Comparison of ENCODE assay signal across 20 cellular contexts in the genomic region with DNA sequence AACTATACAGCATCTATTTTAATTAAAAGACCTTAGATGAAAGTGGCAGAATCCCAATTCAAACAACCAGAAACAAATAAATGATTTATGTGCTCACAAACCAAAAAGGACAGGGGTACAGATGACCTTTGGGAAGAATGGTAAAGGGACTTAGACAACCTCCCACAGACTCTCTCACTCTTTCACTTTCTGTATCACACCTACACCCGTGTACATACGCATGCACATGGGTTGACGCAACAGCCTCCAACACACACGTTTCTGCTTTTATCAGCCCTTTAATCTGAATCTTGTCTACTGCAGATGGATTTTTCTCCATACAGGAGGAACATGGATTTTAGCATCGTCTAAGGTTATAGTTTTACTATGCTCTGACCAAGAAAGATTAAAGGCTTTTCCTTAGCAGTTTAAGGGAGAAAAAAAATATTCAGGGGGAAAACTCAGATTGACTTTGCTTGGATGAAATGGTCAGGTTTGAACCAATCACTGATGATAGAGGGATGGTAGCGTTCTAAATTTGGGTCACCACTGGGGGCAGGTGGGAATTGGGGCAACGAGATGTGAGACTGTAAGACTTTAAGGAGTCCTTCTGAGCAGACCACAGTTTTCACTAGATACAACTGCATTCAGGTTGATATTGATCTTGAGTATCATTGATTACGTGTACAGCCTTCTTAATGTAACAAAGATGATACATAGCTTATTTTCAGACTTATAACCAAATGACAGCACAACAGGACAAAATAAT.
A peak's percentile ranks its signal among the peaks of the same experiment; 100 is the strongest.
DNase-seq lines count a peak whose midpoint lies in the region; ATAC-seq and TF ChIP-seq lines count a peak whose summit lies in the region.
"Had no signal": no experiment of that assay in that cellular context is flagged by ENCODE, and none has a peak within 500 bp of the region (broad histone marks: within the 10 kb centered on the region; RNA-seq: fewer than 3 reads in every experiment).

No MANE protein-coding gene starts in this region.

- no peak for TF ChIP-seq CTCF in activated CD8-positive, alpha-beta T cell treated with anti-CD3 and anti-CD28 coated beads for 36 hours (IDR thresholded peaks at IDR 0.05)
- TF ChIP-seq CTCF in CD8-positive, alpha-beta T cell (IDR thresholded peaks at IDR 0.05), result no peak
- TF ChIP-seq CTCF in OCI-LY1 (IDR thresholded peaks at IDR 0.05; ENCODE audit: low read length) (no peak), fibroblast of villous mesenchyme (IDR thresholded peaks at IDR 0.05; ENCODE audit: insufficient read depth, low read depth, low read length) (no peak)

- peaks cover 6% of the 10 kb centered on the region for H3K27me3 Mint-ChIP-seq in activated CD8-positive, alpha-beta T cell treated with anti-CD3 and anti-CD28 coated beads for 36 hours
- H3K27me3 Mint-ChIP-seq in activated CD8-positive, alpha-beta T cell treated with anti-CD3 and anti-CD28 coated beads, Interleukin-2, amount 10 ng/mL, durations not matched to agents 7 days and 5 days (ENCODE audit: low read depth), result no peaks in the 10 kb centered on the region
- peaks cover 10% of the 10 kb centered on the region for H3K27me3 Mint-ChIP-seq in CD8-positive, alpha-beta T cell (ENCODE audit: low read depth)
- H3K27me3 Mint-ChIP-seq: dendritic cell treated with granulocyte-macrophage colony-stimulating factor and Interleukin-4, amounts not matched to agents 40 ng/mL and 50 ng/mL, for 4 days had no signal

- H3F3A ChIP-seq in OCI-LY1 (ENCODE audit: insufficient read depth, low read length), result no peaks in the 10 kb centered on the region; the same call in 1 of the 2 replicates

- POLR2A ChIA-PET in activated CD8-positive, alpha-beta T cell treated with anti-CD3 and anti-CD28 coated beads for 36 hours (lab: Charles Lee), result interaction anchor here (0.6 kb wide), 1 partner anchor 30 kb away, joined by 3 read pairs; no protein-coding TSS in a partner anchor
- POLR2A ChIA-PET in activated CD8-positive, alpha-beta T cell treated with anti-CD3 and anti-CD28 coated beads, Interleukin-2, amount 10 ng/mL, durations not matched to agents 7 days and 5 days (lab: Charles Lee), result no interaction called here
- POLR2A ChIA-PET in CD8-positive, alpha-beta T cell (lab: Charles Lee), result no interaction called here

- peak; percentile 42 for DNase-seq in activated CD8-positive, alpha-beta T cell treated with anti-CD3 and anti-CD28 coated beads for 36 hours
- no peak for DNase-seq in activated CD8-positive, alpha-beta T cell treated with anti-CD3 and anti-CD28 coated beads, Interleukin-2, amount 10 ng/mL, durations not matched to agents 7 days and 5 days
- peak in 1 of 7 experiments; percentile 24 for DNase-seq in CD8-positive, alpha-beta T cell
- DNase-seq in fibroblast of villous mesenchyme (ENCODE audit: low read depth), result peak; percentile 17
- DNase-seq in DMS 273 (lab: John Stamatoyannopoulos, UW; ENCODE audit: unreplicated experiment), result no peak
- DNase-seq in NCI-H2029 treated with DMSO at 0.1 percent for 48 hours (lab: John Stamatoyannopoulos, UW), result no peak
- DNase-seq in 8988T, result no peak
- DNase-seq: amniotic stem cell, BE2C, Calu3, heart right ventricle, left ventricle myocardium inferior, NCI-H1694 treated with DMSO at 0.1 percent for 48 hours, NCI-H345, uterus had no signal

- H3K4me3 Mint-ChIP-seq in activated CD8-positive, alpha-beta T cell treated with anti-CD3 and anti-CD28 coated beads for 36 hours, result no peak overlapping the region
- no peak overlapping the region for H3K4me3 Mint-ChIP-seq in activated CD8-positive, alpha-beta T cell treated with anti-CD3 and anti-CD28 coated beads, Interleukin-2, amount 10 ng/mL, durations not matched to agents 7 days and 5 days
- H3K4me3 Mint-ChIP-seq in CD8-positive, alpha-beta T cell, result peak overlapping the region; percentile 8
- H3K4me3 Mint-ChIP-seq: dendritic cell treated with granulocyte-macrophage colony-stimulating factor and Interleukin-4, amounts not matched to agents 40 ng/mL and 50 ng/mL, for 4 days; neural crest cell had no signal

- H4K20me1 ChIP-seq in OCI-LY1 (ENCODE audit: insufficient read depth, low read length), result no peaks in the 10 kb centered on the region

- H3K9me3 ChIP-seq in CD8-positive, alpha-beta T cell (ENCODE audit: low read length), result no peaks in the 10 kb centered on the region
- H3K9me3 ChIP-seq in OCI-LY1 (ENCODE audit: low read length), result no peaks in the 10 kb centered on the region
- H3K9me3 ChIP-seq: BE2C, heart right ventricle, left ventricle myocardium inferior, uterus had no signal

- CTCF ChIA-PET in activated CD8-positive, alpha-beta T cell treated with anti-CD3 and anti-CD28 coated beads for 36 hours (lab: Charles Lee), result no interaction called here
- CTCF ChIA-PET in activated CD8-positive, alpha-beta T cell treated with anti-CD3 and anti-CD28 coated beads, Interleukin-2, amount 10 ng/mL, durations not matched to agents 7 days and 5 days (lab: Charles Lee), result no interaction called here
- CTCF ChIA-PET in CD8-positive, alpha-beta T cell (lab: Charles Lee), result no interaction called here

- 0 out of 2 replicates have a peak overlapping the region, but pooled peaks have one; percentile 20 for H2AFZ ChIP-seq in OCI-LY1 (ENCODE audit: low read length)

- H3K4me1 ChIP-seq in CD8-positive, alpha-beta T cell (ENCODE audit: insufficient read depth, low read length), result peaks cover 5% of the 10 kb centered on the region
- H3K4me1 ChIP-seq in OCI-LY1 (ENCODE audit: insufficient read depth, low read length, severe bottlenecking), result peaks cover 10% of the 10 kb centered on the region
- H3K4me1 ChIP-seq: BE2C, left ventricle myocardium inferior, uterus had no signal

- no peaks in the 10 kb centered on the region for H3K79me2 ChIP-seq in OCI-LY1 (ENCODE audit: insufficient read depth, low read length)

- no peak overlapping the region for H3K4me3 ChIP-seq in CD8-positive, alpha-beta T cell (ENCODE audit: low read depth, low read length)
- H3K4me3 ChIP-seq in OCI-LY1 (ENCODE audit: low read depth, low read length, poor library complexity, severe bottlenecking) (no peak overlapping the region), fibroblast of villous mesenchyme (ENCODE audit: low read depth, low read length) (no peak overlapping the region)
- H3K4me3 ChIP-seq: heart right ventricle, left ventricle myocardium inferior, skin epidermis, uterus had no signal

- no peaks in the 10 kb centered on the region for H3K9me3 Mint-ChIP-seq in activated CD8-positive, alpha-beta T cell treated with anti-CD3 and anti-CD28 coated beads for 36 hours
- H3K9me3 Mint-ChIP-seq in activated CD8-positive, alpha-beta T cell treated with anti-CD3 and anti-CD28 coated beads, Interleukin-2, amount 10 ng/mL, durations not matched to agents 7 days and 5 days (ENCODE audit: insufficient read depth), result no peaks in the 10 kb centered on the region
- H3K9me3 Mint-ChIP-seq in CD8-positive, alpha-beta T cell, result no peaks in the 10 kb centered on the region
- H3K9me3 Mint-ChIP-seq: dendritic cell treated with granulocyte-macrophage colony-stimulating factor and Interleukin-4, amounts not matched to agents 40 ng/mL and 50 ng/mL, for 4 days; neural crest cell had no signal

- no peaks in the 10 kb centered on the region for H3K27me3 ChIP-seq in CD8-positive, alpha-beta T cell (ENCODE audit: insufficient read depth, low read length)
- no peaks in the 10 kb centered on the region for H3K27me3 ChIP-seq in OCI-LY1 (ENCODE audit: insufficient read depth, low read length)
- H3K27me3 ChIP-seq: heart right ventricle, uterus had no signal

- 0 out of 2 replicates have a peak overlapping the region, but pooled peaks have one; percentile 12 for H3K4me2 ChIP-seq in OCI-LY1 (ENCODE audit: low read length)
- H3K4me2 ChIP-seq: KMS-11 had no signal

- no peaks in the 10 kb centered on the region for H3K36me3 Mint-ChIP-seq in activated CD8-positive, alpha-beta T cell treated with anti-CD3 and anti-CD28 coated beads for 36 hours (ENCODE audit: low read depth)
- no peaks in the 10 kb centered on the region for H3K36me3 Mint-ChIP-seq in activated CD8-positive, alpha-beta T cell treated with anti-CD3 and anti-CD28 coated beads, Interleukin-2, amount 10 ng/mL, durations not matched to agents 7 days and 5 days (ENCODE audit: low read depth)
- H3K36me3 Mint-ChIP-seq in CD8-positive, alpha-beta T cell, result no peaks in the 10 kb centered on the region

- ATAC-seq in activated CD8-positive, alpha-beta T cell treated with anti-CD3 and anti-CD28 coated beads for 36 hours, result peak; percentile 73
- ATAC-seq in activated CD8-positive, alpha-beta T cell treated with anti-CD3 and anti-CD28 coated beads, Interleukin-2, amount 10 ng/mL, durations not matched to agents 7 days and 5 days, result no peak
- ATAC-seq in CD8-positive, alpha-beta T cell, result peak; percentile 84
- ATAC-seq: heart right ventricle had no signal

- H3K9ac ChIP-seq in OCI-LY1 (ENCODE audit: low read length), result no peak overlapping the region
- H3K9ac ChIP-seq: KMS-11 had no signal

- no peaks in the 10 kb centered on the region for H3K9me2 ChIP-seq in OCI-LY1 (ENCODE audit: low read depth, low read length)

- H3K27ac Mint-ChIP-seq in activated CD8-positive, alpha-beta T cell treated with anti-CD3 and anti-CD28 coated beads for 36 hours, result peak overlapping the region; percentile 45
- H3K27ac Mint-ChIP-seq in activated CD8-positive, alpha-beta T cell treated with anti-CD3 and anti-CD28 coated beads, Interleukin-2, amount 10 ng/mL, durations not matched to agents 7 days and 5 days, result no peak overlapping the region
- H3K27ac Mint-ChIP-seq in CD8-positive, alpha-beta T cell, result peak overlapping the region; percentile 20
- H3K27ac Mint-ChIP-seq: dendritic cell treated with granulocyte-macrophage colony-stimulating factor and Interleukin-4, amounts not matched to agents 40 ng/mL and 50 ng/mL, for 4 days had no signal

- H3K4me1 Mint-ChIP-seq in activated CD8-positive, alpha-beta T cell treated with anti-CD3 and anti-CD28 coated beads for 36 hours (ENCODE audit: low read depth), result peaks cover 10% of the 10 kb centered on the region
- peaks cover 6% of the 10 kb centered on the region for H3K4me1 Mint-ChIP-seq in activated CD8-positive, alpha-beta T cell treated with anti-CD3 and anti-CD28 coated beads, Interleukin-2, amount 10 ng/mL, durations not matched to agents 7 days and 5 days (ENCODE audit: low read depth)
- H3K4me1 Mint-ChIP-seq in CD8-positive, alpha-beta T cell (ENCODE audit: low read depth), result peaks cover 11% of the 10 kb centered on the region

- no peaks in the 10 kb centered on the region for H3K36me3 ChIP-seq in CD8-positive, alpha-beta T cell (ENCODE audit: insufficient read depth, low read length)
- H3K36me3 ChIP-seq in OCI-LY1 (ENCODE audit: insufficient read depth, low read length), result no peaks in the 10 kb centered on the region
- H3K36me3 ChIP-seq: BE2C, heart right ventricle, left ventricle myocardium inferior, uterus had no signal

- intact Hi-C loops in activated CD8-positive, alpha-beta T cell treated with anti-CD3 and anti-CD28 coated beads for 36 hours (cut with micrococcal nuclease), result no loop called here
- intact Hi-C loops in CD8-positive, alpha-beta T cell (cut with DNase I, micrococcal nuclease), result no loop called here

- no peak overlapping the region for H3K27ac ChIP-seq in CD8-positive, alpha-beta T cell (ENCODE audit: low read depth, low read length)
- H3K27ac ChIP-seq in OCI-LY1 (ENCODE audit: low read depth, low read length, poor library complexity, severe bottlenecking), result no peak overlapping the region
- H3K27ac ChIP-seq: heart right ventricle, KMS-11, left ventricle myocardium inferior, skin epidermis, uterus had no signal

Comparison
In these comparisons a context has a peak if more than half of its experiments do, and no peak if none do; other contexts are left out.
1. DNase-seq: peak in activated CD8-positive, alpha-beta T cell treated with anti-CD3 and anti-CD28 coated beads for 36 hours (single experiment) and fibroblast of villous mesenchyme (single experiment); none in activated CD8-positive, alpha-beta T cell treated with anti-CD3 and anti-CD28 coated beads, Interleukin-2, amount 10 ng/mL, durations not matched to agents 7 days and 5 days (single experiment), DMS 273 (single experiment), NCI-H2029 treated with DMSO at 0.1 percent for 48 hours (single experiment) and 8988T (single experiment).